Comparison of ENCODE assay signal across 24 cellular contexts in the genomic region with DNA sequence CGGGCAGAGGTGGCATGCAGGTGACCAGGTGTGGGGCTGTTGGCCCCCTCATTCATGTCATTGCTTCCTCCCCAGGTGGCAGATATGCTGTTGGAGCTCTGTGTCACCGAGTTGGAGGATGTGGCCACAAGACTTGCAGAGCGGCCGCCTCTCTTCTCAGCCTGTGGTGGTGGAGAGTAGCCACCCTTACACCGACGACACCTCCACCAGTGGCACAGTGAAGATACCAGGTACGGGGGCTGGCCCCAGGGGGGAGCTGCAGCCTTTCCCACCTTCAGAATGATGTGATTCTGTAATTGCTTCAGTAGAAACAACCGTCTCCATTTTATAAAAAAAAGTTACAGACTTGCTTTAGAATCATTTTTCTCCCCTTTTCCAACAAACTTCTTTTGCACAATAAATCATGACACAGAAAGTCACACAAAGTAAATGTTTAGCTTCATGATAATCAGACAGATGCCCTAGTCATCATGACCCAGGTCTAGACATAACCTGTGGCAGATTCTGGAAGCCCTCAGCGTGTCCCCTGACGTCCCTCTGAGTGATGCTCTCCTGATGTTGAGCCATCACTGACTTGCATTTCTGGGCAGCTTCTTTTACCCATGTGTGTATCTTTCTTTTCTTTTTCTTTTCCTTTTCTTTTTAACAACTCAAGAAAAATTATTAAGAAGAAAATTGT.
DNase-seq lines count a peak whose midpoint lies in the region; ATAC-seq and TF ChIP-seq lines count a peak whose summit lies in the region.
"Had no signal": no experiment of that assay in that cellular context is flagged by ENCODE, and none has a peak within 500 bp of the region (broad histone marks: within the 10 kb centered on the region; RNA-seq: fewer than 3 reads in every experiment).

No MANE protein-coding gene starts in this region.

- no peaks in the 10 kb centered on the region for H3K27me3 Mint-ChIP-seq in activated CD8-positive, alpha-beta memory T cell treated with anti-CD3 and anti-CD28 coated beads, Interleukin-2, amount 10 ng/mL, durations not matched to agents 7 days and 5 days
- H3K27me3 Mint-ChIP-seq in neural progenitor cell (ENCODE audit: insufficient read depth, low read depth), result peaks cover 2% of the 10 kb centered on the region
- H3K27me3 Mint-ChIP-seq: activated B cell treated with CpG ODN at 0.5 μM for 24 hours; CD8-positive, alpha-beta memory T cell; stimulated activated memory B cell treated with anti-CD40 and anti-IgM and Interleukin-4, amounts not matched to agents 10 μg/mL and 1 μg/mL and 100 μg/mL, for 72 hours had no signal

- TF ChIP-seq CTCF in PC-9 (conservative IDR thresholded peaks at IDR 0.05), result no peak
- TF ChIP-seq CTCF in astrocyte of the spinal cord (IDR thresholded peaks at IDR 0.05; ENCODE audit: low read depth, low read length), result no peak
- TF ChIP-seq CTCF in neural progenitor cell (IDR thresholded peaks at IDR 0.05), result no peak

- in situ Hi-C loops in astrocyte of the spinal cord (cut with HindIII; ENCODE audit: low sequenced_read_pairs), result no loop called here

- H4K20me1 ChIP-seq in PC-9 (ENCODE audit: insufficient read depth), result no peaks in the 10 kb centered on the region
- no peaks in the 10 kb centered on the region for H4K20me1 ChIP-seq in neural progenitor cell (ENCODE audit: low read depth)

- peak; percentile 46 for DNase-seq in activated CD8-positive, alpha-beta memory T cell treated with anti-CD3 and anti-CD28 coated beads, Interleukin-2, amount 10 ng/mL, durations not matched to agents 7 days and 5 days
- no peak for DNase-seq in activated CD8-positive, alpha-beta memory T cell treated with anti-CD3 and anti-CD28 coated beads for 24 hours
- no peak for DNase-seq in PC-9
- DNase-seq in astrocyte of the spinal cord (ENCODE audit: low read depth, low spot score), result peak; percentile 3
- no peak for DNase-seq in neural progenitor cell (ENCODE audit: low spot score)
- DNase-seq in SJCRH30, result no peak
- no peak for DNase-seq in activated naive CD4-positive, alpha-beta T cell treated with anti-CD3 and anti-CD28 coated beads, Interleukin-2, amount 50 U/mL, for 16 hours
- DNase-seq: 8988T; activated B cell treated with CpG ODN at 0.5 μM for 24 hours; AML-193; aorta; caudate nucleus; CD8-positive, alpha-beta memory T cell; DMS153; head of caudate nucleus; Karpas-422; NCI-H1092; NCI-H187 treated with DMSO at 0.1 percent for 48 hours; NCI-H69; spleen; stimulated activated CD4-positive, alpha-beta T cell treated with anti-CD3 and anti-CD28 coated beads, Interleukin-2, amount 100 ng/mL, for 48 hours had no signal

- peak; percentile 46 for ATAC-seq in activated CD8-positive, alpha-beta memory T cell treated with anti-CD3 and anti-CD28 coated beads, Interleukin-2, amount 10 ng/mL, durations not matched to agents 7 days and 5 days
- ATAC-seq in HG03521 (IDR thresholded peaks at IDR 0.05; ENCODE audit: unreplicated experiment), result no peak
- ATAC-seq: stimulated activated memory B cell treated with anti-CD40 and anti-IgM and Interleukin-4, amounts not matched to agents 10 μg/mL and 1 μg/mL and 100 μg/mL, for 72 hours had no signal

- no peak overlapping the region for H2AFZ ChIP-seq in PC-9
- H2AFZ ChIP-seq in neural progenitor cell (replicated peaks), result peak overlapping the region; percentile 0

- no TSS peak for BruUV-seq in PC-9 (replicated peaks; lab: Mats Ljungman, UMichigan)

- H3K9me3 Mint-ChIP-seq in activated CD8-positive, alpha-beta memory T cell treated with anti-CD3 and anti-CD28 coated beads, Interleukin-2, amount 10 ng/mL, durations not matched to agents 7 days and 5 days (ENCODE audit: low read depth), result no peaks in the 10 kb centered on the region
- H3K9me3 Mint-ChIP-seq in neural progenitor cell, result no peaks in the 10 kb centered on the region
- H3K9me3 Mint-ChIP-seq: activated B cell treated with CpG ODN at 0.5 μM for 24 hours; activated naive CD4-positive, alpha-beta T cell treated with anti-CD3 and anti-CD28 coated beads for 36 hours; CD8-positive, alpha-beta memory T cell; stimulated activated memory B cell treated with anti-CD40 and anti-IgM and Interleukin-4, amounts not matched to agents 10 μg/mL and 1 μg/mL and 100 μg/mL, for 72 hours had no signal

- H3K79me2 ChIP-seq in PC-9 (ENCODE audit: low read depth) (no peaks in the 10 kb centered on the region), neural progenitor cell (ENCODE audit: low read depth) (no peaks in the 10 kb centered on the region)

- H3K9me2 ChIP-seq in PC-9 (ENCODE audit: insufficient read depth), result no peaks in the 10 kb centered on the region

- H3K9me3 ChIP-seq in PC-9 (ENCODE audit: insufficient read depth, low read depth) (no peaks in the 10 kb centered on the region), neural progenitor cell (ENCODE audit: low read depth) (no peaks in the 10 kb centered on the region), SJCRH30 (replicated peaks) (no peaks in the 10 kb centered on the region)
- H3K9me3 ChIP-seq: spleen had no signal

- intact Hi-C loops in PC-9 (cut with micrococcal nuclease; ENCODE audit: unreplicated experiment), result no loop called here

- no peak overlapping the region for H3K4me3 ChIP-seq in PC-9
- no peak overlapping the region for H3K4me3 ChIP-seq in astrocyte of the spinal cord (ENCODE audit: low read depth, low read length)
- no peak overlapping the region for H3K4me3 ChIP-seq in neural progenitor cell
- H3K4me3 ChIP-seq in SJCRH30, result no peak overlapping the region
- H3K4me3 ChIP-seq: spleen had no signal

- no peaks in the 10 kb centered on the region; the same call in 1 of the 2 replicates for H3K27me3 ChIP-seq in PC-9 (ENCODE audit: insufficient read depth, low read depth)
- H3K27me3 ChIP-seq in neural progenitor cell, result no peaks in the 10 kb centered on the region
- H3K27me3 ChIP-seq in SJCRH30, result no peaks in the 10 kb centered on the region
- H3K27me3 ChIP-seq: spleen had no signal

- no peak overlapping the region for H3K9ac ChIP-seq in neural progenitor cell

- H3F3A ChIP-seq in PC-9 (ENCODE audit: insufficient read depth, low read depth) (no peaks in the 10 kb centered on the region), neural progenitor cell (ENCODE audit: low read depth) (peaks cover 12% of the 10 kb centered on the region)

- peaks cover 31% of the 10 kb centered on the region for H3K4me1 Mint-ChIP-seq in activated CD8-positive, alpha-beta memory T cell treated with anti-CD3 and anti-CD28 coated beads, Interleukin-2, amount 10 ng/mL, durations not matched to agents 7 days and 5 days
- peaks cover 19% of the 10 kb centered on the region for H3K4me1 Mint-ChIP-seq in neural progenitor cell

- no peaks in the 10 kb centered on the region for H3K4me1 ChIP-seq in PC-9 (replicated peaks; ENCODE audit: insufficient read depth)
- peaks cover 14% of the 10 kb centered on the region for H3K4me1 ChIP-seq in neural progenitor cell
- no peaks in the 10 kb centered on the region for H3K4me1 ChIP-seq in SJCRH30
- H3K4me1 ChIP-seq: spleen had no signal

- H3K27ac Mint-ChIP-seq in activated CD8-positive, alpha-beta memory T cell treated with anti-CD3 and anti-CD28 coated beads, Interleukin-2, amount 10 ng/mL, durations not matched to agents 7 days and 5 days, result peak overlapping the region; percentile 61
- no peak overlapping the region for H3K27ac Mint-ChIP-seq in neural progenitor cell
- H3K27ac Mint-ChIP-seq: activated B cell treated with CpG ODN at 0.5 μM for 24 hours; activated naive CD4-positive, alpha-beta T cell treated with anti-CD3 and anti-CD28 coated beads for 36 hours; stimulated activated memory B cell treated with anti-CD40 and anti-IgM and Interleukin-4, amounts not matched to agents 10 μg/mL and 1 μg/mL and 100 μg/mL, for 72 hours had no signal

- peaks cover 12% of the 10 kb centered on the region for H3K36me3 Mint-ChIP-seq in activated CD8-positive, alpha-beta memory T cell treated with anti-CD3 and anti-CD28 coated beads, Interleukin-2, amount 10 ng/mL, durations not matched to agents 7 days and 5 days
- peaks cover 4% of the 10 kb centered on the region for H3K36me3 Mint-ChIP-seq in neural progenitor cell

- CTCF ChIA-PET in activated CD8-positive, alpha-beta memory T cell treated with anti-CD3 and anti-CD28 coated beads, Interleukin-2, amount 10 ng/mL, durations not matched to agents 7 days and 5 days (lab: Charles Lee), result interaction anchor here (0.9 to 1.4 kb wide), 3 partner anchors 31 to 301 kb away, joined by 3 to 6 read pairs (median 5); no protein-coding TSS in a partner anchor
- CTCF ChIA-PET in PC-9 (lab: Charles Lee), result no interaction called here

- POLR2A ChIA-PET in PC-9 (lab: Charles Lee; ENCODE audit: unreplicated experiment), result no interaction called here

- H3K36me3 ChIP-seq in PC-9 (ENCODE audit: low read depth) (no peaks in the 10 kb centered on the region), neural progenitor cell (no peaks in the 10 kb centered on the region), SJCRH30 (no peaks in the 10 kb centered on the region)

- peak overlapping the region; percentile 32; the same call in 1 of the 2 replicates for H3K4me2 ChIP-seq in PC-9
- H3K4me2 ChIP-seq in neural progenitor cell, result no peak overlapping the region

- H3K27ac ChIP-seq in PC-9 (no peak overlapping the region), neural progenitor cell (no peak overlapping the region), SJCRH30 (no peak overlapping the region)
- H3K27ac ChIP-seq: spleen had no signal

- H3K4me3 Mint-ChIP-seq in activated CD8-positive, alpha-beta memory T cell treated with anti-CD3 and anti-CD28 coated beads, Interleukin-2, amount 10 ng/mL, durations not matched to agents 7 days and 5 days, result no peak overlapping the region
- H3K4me3 Mint-ChIP-seq in neural progenitor cell, result no peak overlapping the region
- H3K4me3 Mint-ChIP-seq: activated B cell treated with CpG ODN at 0.5 μM for 24 hours; activated naive CD4-positive, alpha-beta T cell treated with anti-CD3 and anti-CD28 coated beads for 36 hours; stimulated activated memory B cell treated with anti-CD40 and anti-IgM and Interleukin-4, amounts not matched to agents 10 μg/mL and 1 μg/mL and 100 μg/mL, for 72 hours had no signal

Comparison
In these comparisons a context has a peak if more than half of its experiments do, and no peak if none do; other contexts are left out.
1. DNase-seq: peak in activated CD8-positive, alpha-beta memory T cell treated with anti-CD3 and anti-CD28 coated beads, Interleukin-2, amount 10 ng/mL, durations not matched to agents 7 days and 5 days (single experiment) and astrocyte of the spinal cord (single experiment); none in activated CD8-positive, alpha-beta memory T cell treated with anti-CD3 and anti-CD28 coated beads for 24 hours (single experiment), PC-9 (0 of 2), neural progenitor cell (single experiment), SJCRH30 (0 of 2) and activated naive CD4-positive, alpha-beta T cell treated with anti-CD3 and anti-CD28 coated beads, Interleukin-2, amount 50 U/mL, for 16 hours (single experiment).